8 cellular contexts compared by ENCODE assay signal in genomic region chr13:66994498-66995365, GRCh38.
A peak's percentile ranks its signal among the peaks of the same experiment; 100 is the strongest.
DNase-seq lines count a peak whose midpoint lies in the region; ATAC-seq and TF ChIP-seq lines count a peak whose summit lies in the region.

No MANE protein-coding gene starts in this region.

- POLR2A ChIA-PET in IMR-90 (lab: Charles Lee; ENCODE audit: unreplicated experiment): interaction anchor here (0.6 kb wide), 1 partner anchor 316 kb away, joined by 3 read pairs; no protein-coding TSS in a partner anchor

- H4K91ac ChIP-seq in IMR-90 (ENCODE audit: insufficient read depth, low read depth, low read length): peak overlapping the region; percentile 20; the same call in 1 of the 2 replicates

- H3K36me3 ChIP-seq in IMR-90 (ENCODE audit: control insufficient read depth, insufficient read depth, low read length): no peaks in the 10 kb centered on the region

- no peak overlapping the region for H3K23ac ChIP-seq in IMR-90 (ENCODE audit: low read depth, low read length)

- no peak for TF ChIP-seq RAD21 in IMR-90 (IDR thresholded peaks at IDR 0.05; ENCODE audit: low read length)

- H2BK5ac ChIP-seq in IMR-90 (ENCODE audit: low read depth, low read length, poor library complexity, severe bottlenecking): no peak overlapping the region

- WGBS in IMR-90 (ENCODE audit: extremely low coverage in 2 of 2, insufficient read length in 1 of 2), 2 experiments: 100% methylated on average over 1 of the region's 13 CpGs; no CpG with 5 or more reads in 1 of the 2 experiments
- WGBS in right cardiac atrium: 69% methylated on average over 13 of the region's 13 CpGs

- H3K27me3 ChIP-seq in IMR-90 (ENCODE audit: control insufficient read depth, insufficient read depth, low read length) (no peaks in the 10 kb centered on the region), right cardiac atrium (ENCODE audit: control insufficient read depth, insufficient read depth) (no peaks in the 10 kb centered on the region)

- no peak overlapping the region for H3K56ac ChIP-seq in IMR-90 (ENCODE audit: extremely low read depth, insufficient read depth, low read length)

- H2AK9ac ChIP-seq in IMR-90 (replicated peaks; ENCODE audit: low read depth, low read length, poor library complexity): no peak overlapping the region

- peak overlapping the region; percentile 75 for H2AFZ ChIP-seq in IMR-90 (replicated peaks; ENCODE audit: low read length, poor library complexity)

- no peak overlapping the region for H2BK15ac ChIP-seq in IMR-90 (ENCODE audit: low read depth, low read length)

- no peak for TF ChIP-seq POLR2A in IMR-90 (IDR thresholded peaks at IDR 0.05; ENCODE audit: low read depth, low read length)

- dilution Hi-C loops in IMR-90 (cut with HindIII; ENCODE audit: low sequenced_read_pairs, unreplicated experiment): no loop called here

- H2AK5ac ChIP-seq in IMR-90 (ENCODE audit: low read depth, low read length): no peak overlapping the region

- ATAC-seq in GM21526 (IDR thresholded peaks at IDR 0.05; ENCODE audit: low FRiP score, unreplicated experiment): peak; percentile 49
- peak; percentile 20; the same call in 1 of the 2 replicates for ATAC-seq in IMR-90 (ENCODE audit: low read depth)
- ATAC-seq in right cardiac atrium: peak; percentile 36 to 45

- H3K18ac ChIP-seq in IMR-90 (ENCODE audit: low read depth, low read length): peak overlapping the region; percentile 38

- no peak for TF ChIP-seq CTCF in IMR-90 (conservative IDR thresholded peaks at IDR 0.05; ENCODE audit: low read depth, low read length)

- H3K4ac ChIP-seq in IMR-90 (ENCODE audit: low read depth, low read length): 0 out of 2 replicates have a peak overlapping the region, but pooled peaks have one; percentile 32

- in situ Hi-C loops in ACHN (cut with HindIII; ENCODE audit: low pct_ligation_motif_present, low pct_unique_long_range_greater_than_20kb, low sequenced_read_pairs) (no loop called here), IMR-90 (cut with MboI; ENCODE audit: low sequenced_read_pairs) (no loop called here)

- H3K9me1 ChIP-seq in IMR-90 (ENCODE audit: insufficient read depth, low read length): 0 out of 2 replicates have a peak, but pooled peaks cover 4% of the 10 kb centered on the region

- H3K4me3 ChIP-seq in IMR-90 (ENCODE audit: insufficient read depth, low read depth, low read length) (peak overlapping the region; percentile 28; the same call in 1 of the 2 replicates), right cardiac atrium (ENCODE audit: low read length) (peak overlapping the region; percentile 40)

- no peak overlapping the region for H3K14ac ChIP-seq in IMR-90 (replicated peaks; ENCODE audit: low read depth, low read length)

- peak overlapping the region; percentile 2 for H2BK120ac ChIP-seq in IMR-90 (ENCODE audit: low read depth, low read length)

- no peak overlapping the region for H3K27ac ChIP-seq in IMR-90 (ENCODE audit: insufficient read depth, low read length)
- no peak overlapping the region for H3K27ac ChIP-seq in right cardiac atrium (ENCODE audit: low read length)

- H3K9ac ChIP-seq in IMR-90 (ENCODE audit: low read depth, low read length): no peak overlapping the region

- 0 out of 2 replicates have a peak, but pooled peaks cover 3% of the 10 kb centered on the region for H3K4me1 ChIP-seq in IMR-90 (ENCODE audit: control insufficient read depth, insufficient read depth, low read length)
- H3K4me1 ChIP-seq in right cardiac atrium (ENCODE audit: control insufficient read depth, insufficient read depth, low read length): no peaks in the 10 kb centered on the region

- DNase-seq in ACHN (peak; percentile 26), IMR-90 (no peak), right cardiac atrium (no peak), MV-4-11 (lab: John Stamatoyannopoulos, UW) (no peak), NCI-H2029 (lab: John Stamatoyannopoulos, UW) (no peak), HuH-7.5 (ENCODE audit: low spot score) (no peak), NCI-H2171 treated with DMSO at 0.1 percent for 48 hours (lab: John Stamatoyannopoulos, UW) (no peak)

- CTCF ChIA-PET in IMR-90 (lab: Yijun Ruan, JAX): interaction anchor here (0.6 to 1.4 kb wide), 10 partner anchors 12 to 380 kb away, joined by 3 to 5 read pairs (median 3); no protein-coding TSS in a partner anchor

- intact Hi-C loops in IMR-90 (cut with micrococcal nuclease): loop anchor here (2.0 kb wide), 1 partner anchor 230 kb away; no protein-coding TSS in a partner anchor
- intact Hi-C loops in right cardiac atrium (cut with DNase I): no loop called here

- H4K5ac ChIP-seq in IMR-90 (ENCODE audit: low read depth, low read length): peak overlapping the region; percentile 24; the same call in 1 of the 2 replicates

- BruUV-seq in IMR-90 (replicated peaks; lab: Mats Ljungman, UMichigan): no TSS peak

- no peaks in the 10 kb centered on the region for H3K9me3 ChIP-seq in IMR-90 (ENCODE audit: control insufficient read depth, insufficient read depth, low read length)
- H3K9me3 ChIP-seq in right cardiac atrium (ENCODE audit: control insufficient read depth, low read length): no peaks in the 10 kb centered on the region

- H4K8ac ChIP-seq in IMR-90 (ENCODE audit: low read depth in 2 of 2, low read length in 2 of 2): peak overlapping the region; percentile 16 to 61; a peak in 2 of 4 replicates

- no peaks in the 10 kb centered on the region for H3K79me1 ChIP-seq in IMR-90 (ENCODE audit: low read depth in 1 of 2, low read length in 2 of 2)

- H3K4me2 ChIP-seq in IMR-90 (ENCODE audit: low read depth, low read length): peak overlapping the region; percentile 71

- 0 out of 2 replicates have a peak overlapping the region, but pooled peaks have one; percentile 35 for H2BK20ac ChIP-seq in IMR-90 (ENCODE audit: low read depth, low read length)

- no peaks in the 10 kb centered on the region for H4K20me1 ChIP-seq in IMR-90 (ENCODE audit: insufficient read depth, low read length)

TF ChIP-seq in IMR-90, 13 proteins besides CTCF, POLR2A, EP300 and RAD21:
- TF ChIP-seq USF2 (IDR thresholded peaks at IDR 0.05; ENCODE audit: low read depth, low read length) (no peak), BHLHE40 (IDR thresholded peaks at IDR 0.05; ENCODE audit: low read depth, low read length) (no peak), RFX5 (IDR thresholded peaks at IDR 0.05; ENCODE audit: low read depth, low read length) (no peak), MXI1 (IDR thresholded peaks at IDR 0.05; ENCODE audit: borderline replicate concordance, low read depth, low read length) (no peak), FOS (IDR thresholded peaks at IDR 0.05; ENCODE audit: low read depth, low read length) (no peak), RCOR1 (IDR thresholded peaks at IDR 0.05; ENCODE audit: insufficient replicate concordance, low read length) (no peak), CEBPB (IDR thresholded peaks at IDR 0.05; ENCODE audit: low read depth, low read length) (no peak), MAZ (IDR thresholded peaks at IDR 0.05; ENCODE audit: borderline replicate concordance, low read depth, low read length) (no peak), CHD1 (IDR thresholded peaks at IDR 0.05; ENCODE audit: low read depth, low read length) (no peak), MAFK (IDR thresholded peaks at IDR 0.05; ENCODE audit: low read depth, low read length) (no peak), SMC3 (IDR thresholded peaks at IDR 0.05; ENCODE audit: low read depth, low read length) (no peak), NFE2L2 (IDR thresholded peaks at IDR 0.05; ENCODE audit: low read depth, low read length) (no peak)
- TF ChIP-seq, protein P1, sequence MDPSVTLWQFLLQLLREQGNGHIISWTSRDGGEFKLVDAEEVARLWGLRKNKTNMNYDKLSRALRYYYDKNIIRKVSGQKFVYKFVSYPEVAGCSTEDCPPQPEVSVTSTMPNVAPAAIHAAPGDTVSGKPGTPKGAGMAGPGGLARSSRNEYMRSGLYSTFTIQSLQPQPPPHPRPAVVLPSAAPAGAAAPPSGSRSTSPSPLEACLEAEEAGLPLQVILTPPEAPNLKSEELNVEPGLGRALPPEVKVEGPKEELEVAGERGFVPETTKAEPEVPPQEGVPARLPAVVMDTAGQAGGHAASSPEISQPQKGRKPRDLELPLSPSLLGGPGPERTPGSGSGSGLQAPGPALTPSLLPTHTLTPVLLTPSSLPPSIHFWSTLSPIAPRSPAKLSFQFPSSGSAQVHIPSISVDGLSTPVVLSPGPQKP (IDR thresholded peaks at IDR 0.05; ENCODE audit: borderline replicate concordance, low read depth, low read length): no peak
